8 cellular contexts compared by ENCODE assay signal in the genomic region with DNA sequence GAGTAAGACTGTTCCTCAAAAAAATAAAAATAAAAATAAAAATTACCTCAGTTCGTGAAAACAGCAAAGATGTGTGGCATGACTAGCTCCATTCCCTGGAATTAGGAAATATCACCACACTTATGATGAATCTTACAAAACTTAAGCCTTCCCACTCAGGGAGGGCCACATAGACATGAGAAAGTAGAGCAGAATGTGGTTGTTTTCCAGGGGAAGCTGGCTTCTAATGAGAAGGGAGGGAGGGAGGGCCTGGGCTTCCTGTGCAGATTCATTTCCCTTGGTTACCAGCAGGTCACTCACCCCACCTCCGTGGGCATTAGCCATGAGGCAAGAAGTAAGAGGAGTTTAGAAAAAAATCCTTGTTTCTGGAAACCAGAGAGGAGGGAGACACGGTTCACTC.
DNase-seq lines count a peak whose midpoint lies in the region; ATAC-seq, FAIRE-seq and TF ChIP-seq lines count a peak whose summit lies in the region.

No MANE protein-coding gene starts in this region.

- H3K36me3 Mint-ChIP-seq in CD4-positive, alpha-beta T cell (ENCODE audit: low read depth) = no peaks in the 10 kb centered on the region
- no peaks in the 10 kb centered on the region for H3K36me3 Mint-ChIP-seq in type B pancreatic cell

- FAIRE-seq in H54 (lab: Jason Lieb, UNC) = no peak

- CTCF ChIA-PET in CD4-positive, alpha-beta T cell (lab: Charles Lee) = interaction anchor here (2.3 kb wide), 1 partner anchor 415 kb away, joined by 16 read pairs; no protein-coding TSS in a partner anchor

- POLR2A ChIA-PET in CD4-positive, alpha-beta T cell (lab: Charles Lee) = interaction anchor here (1.0 to 1.3 kb wide), 2 partner anchors 412 to 415 kb away, joined by 3 to 5 read pairs; no protein-coding TSS in a partner anchor

- peaks cover 19% of the 10 kb centered on the region for H3K4me1 Mint-ChIP-seq in CD4-positive, alpha-beta T cell (ENCODE audit: low read depth)
- peaks cover 29% of the 10 kb centered on the region for H3K4me1 Mint-ChIP-seq in type B pancreatic cell (ENCODE audit: unreplicated experiment)

- TF ChIP-seq POLR2A in H54 (IDR thresholded peaks at IDR 0.05; ENCODE audit: low read depth, low read length) = no peak

- intact Hi-C loops in CD4-positive, alpha-beta T cell (cut with DNase I, micrococcal nuclease) = loop anchor here in 1 of 2 experiments (10.0 kb wide), 1 partner anchor 114 kb away; no protein-coding TSS in a partner anchor

- H3K27ac Mint-ChIP-seq in CD4-positive, alpha-beta T cell = no peak overlapping the region
- no peak overlapping the region for H3K27ac Mint-ChIP-seq in type B pancreatic cell

- no peaks in the 10 kb centered on the region for H3K9me3 Mint-ChIP-seq in CD4-positive, alpha-beta T cell
- no peaks in the 10 kb centered on the region for H3K9me3 Mint-ChIP-seq in type B pancreatic cell

- no peaks in the 10 kb centered on the region for H3K27me3 Mint-ChIP-seq in CD4-positive, alpha-beta T cell
- peaks cover 4% of the 10 kb centered on the region for H3K27me3 Mint-ChIP-seq in type B pancreatic cell

- no peak overlapping the region for H3K4me3 Mint-ChIP-seq in CD4-positive, alpha-beta T cell
- H3K4me3 Mint-ChIP-seq in type B pancreatic cell = no peak overlapping the region

- no peak overlapping the region for H3K27ac ChIP-seq in CD4-positive, alpha-beta T cell (ENCODE audit: low read depth, low read length)

- no peak for TF ChIP-seq CTCF in CD4-positive, alpha-beta T cell (IDR thresholded peaks at IDR 0.05)
- TF ChIP-seq CTCF in type B pancreatic cell (conservative IDR thresholded peaks at IDR 0.05) = no peak

- H3K27me3 ChIP-seq in CD4-positive, alpha-beta T cell (ENCODE audit: control insufficient read depth, insufficient read depth, low read length) = no peaks in the 10 kb centered on the region

- ATAC-seq in SK-N-SH treated with all-trans-retinoic acid at 6 μM for 48 hours (peak; percentile 57), HG03521 (IDR thresholded peaks at IDR 0.05; ENCODE audit: unreplicated experiment) (no peak)
- no peak for ATAC-seq in CD4-positive, alpha-beta T cell (ENCODE audit: poor library complexity)

- DNase-seq in H54 (ENCODE audit: insufficient read length, low spot score) = peak; percentile 43
- DNase-seq in fibroblast of the conjunctiva (ENCODE audit: low read depth) = peak; percentile 21
- DNase-seq in renal cortical epithelial cell (ENCODE audit: low read depth) = peak; percentile 95
- DNase-seq in ureter (ENCODE audit: low spot score) = no peak
- no peak for DNase-seq in CD4-positive, alpha-beta T cell
- DNase-seq in type B pancreatic cell (ENCODE audit: extremely low spot score, unreplicated experiment) = no peak

- H3K9me3 ChIP-seq in CD4-positive, alpha-beta T cell (ENCODE audit: control insufficient read depth, low read length) = no peaks in the 10 kb centered on the region

TF ChIP-seq in SK-N-SH treated with all-trans-retinoic acid at 6 μM for 48 hours, 23 proteins besides CTCF, POLR2A, EP300 and RAD21:
- TF ChIP-seq ZNF8 (CRISPR knock-in tag; IDR thresholded peaks at IDR 0.05) (no peak), ZC3H10 (CRISPR knock-in tag; IDR thresholded peaks at IDR 0.05) (no peak), ISL1 (CRISPR knock-in tag; IDR thresholded peaks at IDR 0.05) (no peak), BACH2 (CRISPR knock-in tag; IDR thresholded peaks at IDR 0.05; ENCODE audit: borderline replicate concordance) (no peak), OSR1 (CRISPR knock-in tag; IDR thresholded peaks at IDR 0.05) (no peak), TCF4 (CRISPR knock-in tag; IDR thresholded peaks at IDR 0.05; ENCODE audit: borderline replicate concordance) (no peak), ZFP30 (CRISPR knock-in tag; IDR thresholded peaks at IDR 0.05) (no peak), ESRRG (CRISPR knock-in tag; IDR thresholded peaks at IDR 0.05) (no peak), RARB (CRISPR knock-in tag; IDR thresholded peaks at IDR 0.05) (no peak), ZNF70 (CRISPR knock-in tag; IDR thresholded peaks at IDR 0.05) (no peak), CSDC2 (CRISPR knock-in tag; IDR thresholded peaks at IDR 0.05) (no peak), ARNTL (CRISPR knock-in tag; IDR thresholded peaks at IDR 0.05; ENCODE audit: borderline replicate concordance, low read depth) (no peak)
- TF ChIP-seq, protein P1, sequence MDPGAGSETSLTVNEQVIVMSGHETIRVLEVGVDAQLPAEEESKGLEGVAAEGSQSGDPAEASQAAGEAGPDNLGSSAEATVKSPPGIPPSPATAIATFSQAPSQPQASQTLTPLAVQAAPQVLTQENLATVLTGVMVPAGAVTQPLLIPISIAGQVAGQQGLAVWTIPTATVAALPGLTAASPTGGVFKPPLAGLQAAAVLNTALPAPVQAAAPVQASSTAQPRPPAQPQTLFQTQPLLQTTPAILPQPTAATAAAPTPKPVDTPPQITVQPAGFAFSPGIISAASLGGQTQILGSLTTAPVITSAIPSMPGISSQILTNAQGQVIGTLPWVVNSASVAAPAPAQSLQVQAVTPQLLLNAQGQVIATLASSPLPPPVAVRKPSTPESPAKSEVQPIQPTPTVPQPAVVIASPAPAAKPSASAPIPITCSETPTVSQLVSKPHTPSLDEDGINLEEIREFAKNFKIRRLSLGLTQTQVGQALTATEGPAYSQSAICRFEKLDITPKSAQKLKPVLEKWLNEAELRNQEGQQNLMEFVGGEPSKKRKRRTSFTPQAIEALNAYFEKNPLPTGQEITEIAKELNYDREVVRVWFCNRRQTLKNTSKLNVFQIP (CRISPR knock-in tag; IDR thresholded peaks at IDR 0.05; ENCODE audit: borderline replicate concordance, low read depth) = no peak
- TF ChIP-seq, protein P2, sequence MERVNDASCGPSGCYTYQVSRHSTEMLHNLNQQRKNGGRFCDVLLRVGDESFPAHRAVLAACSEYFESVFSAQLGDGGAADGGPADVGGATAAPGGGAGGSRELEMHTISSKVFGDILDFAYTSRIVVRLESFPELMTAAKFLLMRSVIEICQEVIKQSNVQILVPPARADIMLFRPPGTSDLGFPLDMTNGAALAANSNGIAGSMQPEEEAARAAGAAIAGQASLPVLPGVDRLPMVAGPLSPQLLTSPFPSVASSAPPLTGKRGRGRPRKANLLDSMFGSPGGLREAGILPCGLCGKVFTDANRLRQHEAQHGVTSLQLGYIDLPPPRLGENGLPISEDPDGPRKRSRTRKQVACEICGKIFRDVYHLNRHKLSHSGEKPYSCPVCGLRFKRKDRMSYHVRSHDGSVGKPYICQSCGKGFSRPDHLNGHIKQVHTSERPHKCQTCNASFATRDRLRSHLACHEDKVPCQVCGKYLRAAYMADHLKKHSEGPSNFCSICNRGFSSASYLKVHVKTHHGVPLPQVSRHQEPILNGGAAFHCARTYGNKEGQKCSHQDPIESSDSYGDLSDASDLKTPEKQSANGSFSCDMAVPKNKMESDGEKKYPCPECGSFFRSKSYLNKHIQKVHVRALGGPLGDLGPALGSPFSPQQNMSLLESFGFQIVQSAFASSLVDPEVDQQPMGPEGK (CRISPR knock-in tag; IDR thresholded peaks at IDR 0.05; ENCODE audit: borderline replicate concordance) = no peak
- TF ChIP-seq, protein P3, sequence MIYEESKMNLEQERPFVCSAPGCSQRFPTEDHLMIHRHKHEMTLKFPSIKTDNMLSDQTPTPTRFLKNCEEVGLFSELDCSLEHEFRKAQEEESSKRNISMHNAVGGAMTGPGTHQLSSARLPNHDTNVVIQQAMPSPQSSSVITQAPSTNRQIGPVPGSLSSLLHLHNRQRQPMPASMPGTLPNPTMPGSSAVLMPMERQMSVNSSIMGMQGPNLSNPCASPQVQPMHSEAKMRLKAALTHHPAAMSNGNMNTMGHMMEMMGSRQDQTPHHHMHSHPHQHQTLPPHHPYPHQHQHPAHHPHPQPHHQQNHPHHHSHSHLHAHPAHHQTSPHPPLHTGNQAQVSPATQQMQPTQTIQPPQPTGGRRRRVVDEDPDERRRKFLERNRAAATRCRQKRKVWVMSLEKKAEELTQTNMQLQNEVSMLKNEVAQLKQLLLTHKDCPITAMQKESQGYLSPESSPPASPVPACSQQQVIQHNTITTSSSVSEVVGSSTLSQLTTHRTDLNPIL (CRISPR knock-in tag; IDR thresholded peaks at IDR 0.05; ENCODE audit: low read depth) = no peak
- TF ChIP-seq, protein P4, sequence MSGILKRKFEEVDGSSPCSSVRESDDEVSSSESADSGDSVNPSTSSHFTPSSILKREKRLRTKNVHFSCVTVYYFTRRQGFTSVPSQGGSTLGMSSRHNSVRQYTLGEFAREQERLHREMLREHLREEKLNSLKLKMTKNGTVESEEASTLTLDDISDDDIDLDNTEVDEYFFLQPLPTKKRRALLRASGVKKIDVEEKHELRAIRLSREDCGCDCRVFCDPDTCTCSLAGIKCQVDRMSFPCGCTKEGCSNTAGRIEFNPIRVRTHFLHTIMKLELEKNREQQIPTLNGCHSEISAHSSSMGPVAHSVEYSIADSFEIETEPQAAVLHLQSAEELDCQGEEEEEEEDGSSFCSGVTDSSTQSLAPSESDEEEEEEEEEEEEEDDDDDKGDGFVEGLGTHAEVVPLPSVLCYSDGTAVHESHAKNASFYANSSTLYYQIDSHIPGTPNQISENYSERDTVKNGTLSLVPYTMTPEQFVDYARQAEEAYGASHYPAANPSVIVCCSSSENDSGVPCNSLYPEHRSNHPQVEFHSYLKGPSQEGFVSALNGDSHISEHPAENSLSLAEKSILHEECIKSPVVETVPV (CRISPR knock-in tag; IDR thresholded peaks at IDR 0.05) = no peak

Comparison
In these comparisons a context has a peak if more than half of its experiments do, and no peak if none do; other contexts are left out.
1. DNase-seq: peak in H54 (single experiment), fibroblast of the conjunctiva (single experiment) and renal cortical epithelial cell (single experiment); none in ureter (single experiment), CD4-positive, alpha-beta T cell (0 of 10) and type B pancreatic cell (single experiment).